ENCODE assay signal across 8 cellular contexts in the genomic region with DNA sequence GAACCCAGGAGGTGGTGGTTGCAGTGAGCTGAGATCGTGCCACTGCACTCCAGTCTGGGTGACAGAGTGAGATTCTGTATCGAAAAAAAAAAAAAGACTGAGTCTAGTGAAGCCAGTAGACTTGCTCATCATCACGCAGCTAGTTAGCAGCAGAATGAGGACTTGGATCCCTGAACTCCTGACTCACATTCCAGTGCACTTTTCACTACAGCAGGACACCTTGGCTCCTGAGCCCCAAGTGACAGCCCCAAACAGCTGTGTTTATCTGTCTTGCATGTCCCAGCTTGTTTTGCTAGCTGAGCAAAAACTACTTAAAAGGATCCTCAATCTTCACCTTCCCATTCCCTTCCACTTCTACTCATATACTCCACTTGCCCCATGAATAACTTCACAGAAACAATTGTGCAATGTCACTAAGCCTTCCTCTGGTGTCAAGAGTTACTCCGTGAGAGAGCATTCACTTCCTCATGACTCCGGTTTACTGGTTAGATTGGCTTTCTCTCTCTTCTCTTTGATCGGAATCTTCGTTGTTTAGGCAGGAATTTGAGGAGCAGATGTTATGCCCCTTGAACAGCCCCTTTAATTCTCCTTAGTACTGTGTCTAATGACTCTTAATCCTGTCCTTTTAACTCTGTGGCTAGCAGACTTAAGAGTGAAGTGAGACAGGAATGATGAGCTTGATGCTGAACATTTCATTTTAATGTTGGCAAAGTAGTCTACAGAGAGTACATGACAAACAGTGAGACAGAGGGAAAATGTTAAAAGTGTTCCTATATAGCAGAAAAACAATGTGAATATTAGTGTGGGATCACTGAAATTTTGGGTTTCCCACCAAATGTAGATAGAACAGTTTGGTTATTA.
A peak's percentile ranks its signal among the peaks of the same experiment; 100 is the strongest.
DNase-seq lines count a peak whose midpoint lies in the region; ATAC-seq, FAIRE-seq and TF ChIP-seq lines count a peak whose summit lies in the region.
"Not testable (repeated sequence)": the region's sequence is repeated elsewhere in the genome, so short reads cannot be mapped to it uniquely, and the experiment has no call there.

No MANE protein-coding gene starts in this region.

- H3K4me3 ChIP-seq in SJCRH30; K562; naive thymus-derived CD4-positive, alpha-beta T cell (ENCODE audit: low read length); smooth muscle cell: not testable (repeated sequence)

- H3K27me3 Mint-ChIP-seq in naive thymus-derived CD4-positive, alpha-beta T cell: not testable (repeated sequence)

- not testable (repeated sequence) for TF ChIP-seq EP300 in K562 (IDR thresholded peaks at IDR 0.05; ENCODE audit: low read length)

- CTCF ChIA-PET in K562 (lab: Yijun Ruan, JAX; ENCODE audit: low intra/inter-chr PET ratio); naive thymus-derived CD4-positive, alpha-beta T cell (lab: Charles Lee): not testable (repeated sequence)

- not testable (repeated sequence) for H3K27me3 ChIP-seq in SJCRH30; K562 (ENCODE audit: control insufficient read depth in 2 of 2, insufficient read depth in 2 of 2, low read length in 2 of 2); naive thymus-derived CD4-positive, alpha-beta T cell (ENCODE audit: control insufficient read depth in 2 of 2, insufficient read depth in 2 of 2, low read length in 2 of 2); smooth muscle cell (ENCODE audit: low read depth)

- FAIRE-seq in K562 (lab: Jason Lieb, UNC): not testable (repeated sequence)

- H3K9ac ChIP-seq in K562 (ENCODE audit: insufficient read depth in 1 of 2, low read depth in 2 of 2, low read length in 2 of 2); smooth muscle cell (ENCODE audit: low read depth): not testable (repeated sequence)

- not testable (repeated sequence) for H3K79me2 ChIP-seq in K562 (ENCODE audit: control insufficient read depth, insufficient read depth, low read length); smooth muscle cell (ENCODE audit: low read depth)

- not testable (repeated sequence) for BruUV-seq in K562 (replicated peaks; lab: Mats Ljungman, UMichigan)

- WGBS in K562 (ENCODE audit: insufficient coverage, low coverage, missing lambda C conversion rate): 59% methylated on average over 4 of the region's 7 CpGs
- WGBS in smooth muscle cell (ENCODE audit: low lambda C conversion rate): 33% methylated on average over 7 of the region's 7 CpGs

- POLR2A ChIA-PET in K562 (lab: Yijun Ruan, JAX): interaction anchor here (0.6 kb wide), 2 partner anchors 28 to 56 kb away, joined by 3 read pairs; no protein-coding TSS in a partner anchor
- POLR2A ChIA-PET in naive thymus-derived CD4-positive, alpha-beta T cell (lab: Charles Lee): not testable (repeated sequence)

- H4K20me1 ChIP-seq in K562 (replicated peaks; ENCODE audit: control insufficient read depth, insufficient read depth, low read length); smooth muscle cell (ENCODE audit: low read depth): not testable (repeated sequence)

- not testable (repeated sequence) for H3K9me1 ChIP-seq in K562 (ENCODE audit: control insufficient read depth, insufficient read depth, low read length)

- H3F3A ChIP-seq in smooth muscle cell (ENCODE audit: low read depth): not testable (repeated sequence)

- ATAC-seq in K562: 0 out of 3 replicates have a peak, but pooled peaks have one; percentile 35
- ATAC-seq in naive thymus-derived CD4-positive, alpha-beta T cell: peak; percentile 57

- TF ChIP-seq POLR2A in K562 (conservative IDR thresholded peaks at IDR 0.05): not testable (repeated sequence)

- H2AFZ ChIP-seq in K562 (ENCODE audit: low read depth, low read length); smooth muscle cell (ENCODE audit: low read depth): not testable (repeated sequence)

- peaks cover 11% of the 10 kb centered on the region for H3K4me1 ChIP-seq in SJCRH30
- not testable (repeated sequence) for H3K4me1 ChIP-seq in K562 (replicated peaks in 1 of 2; ENCODE audit: control insufficient read depth in 2 of 2, insufficient read depth in 2 of 2, low read length in 2 of 2); naive thymus-derived CD4-positive, alpha-beta T cell (ENCODE audit: control insufficient read depth in 2 of 2, insufficient read depth in 2 of 2, low read length in 2 of 2); smooth muscle cell (ENCODE audit: low read depth)

- H3K4me1 Mint-ChIP-seq in naive thymus-derived CD4-positive, alpha-beta T cell: not testable (repeated sequence)

- not testable (repeated sequence) for H3K4me3 Mint-ChIP-seq in naive thymus-derived CD4-positive, alpha-beta T cell

- H3K9me3 Mint-ChIP-seq in naive thymus-derived CD4-positive, alpha-beta T cell: not testable (repeated sequence)

- H3K27ac Mint-ChIP-seq in naive thymus-derived CD4-positive, alpha-beta T cell: not testable (repeated sequence)

- not testable (repeated sequence) for H3K4me2 ChIP-seq in K562 (ENCODE audit: insufficient read depth, low read length); smooth muscle cell

- not testable (repeated sequence) for H3K9me3 ChIP-seq in SJCRH30 (replicated peaks); K562 (replicated peaks; ENCODE audit: control insufficient read depth, insufficient read depth, low read depth, low read length); naive thymus-derived CD4-positive, alpha-beta T cell (ENCODE audit: control insufficient read depth in 2 of 3, low read length in 3 of 3); smooth muscle cell (replicated peaks; ENCODE audit: low read depth)

- intact Hi-C loops in K562 (cut with micrococcal nuclease); naive thymus-derived CD4-positive, alpha-beta T cell (cut with micrococcal nuclease): not testable (repeated sequence)

- DNase-seq in Ammon's horn (ENCODE audit: low spot score) (peak; percentile 14), LHCN-M2 (ENCODE audit: low read depth) (peak; percentile 59), NCI-H82 (lab: John Stamatoyannopoulos, UW) (peak; percentile 82), SJCRH30 (peak; percentile 64 to 92), globus pallidus (ENCODE audit: low spot score) (peak; percentile 5)
- not testable (repeated sequence) for DNase-seq in K562 (ENCODE audit: extremely low read depth in 1 of 4, low spot score in 3 of 4); naive thymus-derived CD4-positive, alpha-beta T cell; smooth muscle cell (lab: John Stamatoyannopoulos, UW; ENCODE audit: unreplicated experiment)

- TF ChIP-seq RAD21 in K562 (CRISPR knock-in tag; conservative IDR thresholded peaks at IDR 0.05 in 1 of 2, IDR thresholded peaks at IDR 0.05 in 1 of 2): not testable (repeated sequence)

- not testable (repeated sequence) for TF ChIP-seq CTCF in K562 (IDR thresholded peaks at IDR 0.05 in 2 of 3, conservative IDR thresholded peaks at IDR 0.05 in 1 of 3; ENCODE audit: insufficient read depth in 2 of 3, low read depth in 1 of 3, low read length in 3 of 3); smooth muscle cell (IDR thresholded peaks at IDR 0.05; ENCODE audit: borderline replicate concordance, insufficient read depth, poor library complexity, severe bottlenecking)

- H3K36me3 Mint-ChIP-seq in naive thymus-derived CD4-positive, alpha-beta T cell: peaks cover 0 to 27% (median 22%) of the 10 kb centered on the region in 5 donors

- peak overlapping the region; percentile 92 for H3K27ac ChIP-seq in SJCRH30
- H3K27ac ChIP-seq in K562 (ENCODE audit: extremely low read depth, low read depth, low read length); naive thymus-derived CD4-positive, alpha-beta T cell (ENCODE audit: low read depth, low read length): not testable (repeated sequence)
- peak overlapping the region; percentile 66 for H3K27ac ChIP-seq in smooth muscle cell (ENCODE audit: low read depth)

- not testable (repeated sequence) for H3K36me3 ChIP-seq in SJCRH30; K562 (ENCODE audit: control insufficient read depth, insufficient read depth, low read length); naive thymus-derived CD4-positive, alpha-beta T cell (ENCODE audit: control insufficient read depth in 2 of 3, insufficient read depth in 3 of 3, low read length in 3 of 3); smooth muscle cell (ENCODE audit: low read depth)

- in situ Hi-C loops in K562 (cut with MboI): not testable (repeated sequence)
